Comparison of ENCODE assay signal across 24 cellular contexts in genomic region chr9:93017621-93018020, GRCh38. TPM values are rescaled to one million over a fixed set of nuclear protein-coding genes. Genes with fewer than 3 reads are reported as not detected.
DNase-seq lines count a peak whose midpoint lies in the region; ATAC-seq, FAIRE-seq and TF ChIP-seq lines count a peak whose summit lies in the region.
"Had no signal": no experiment of that assay in that cellular context is flagged by ENCODE, and none has a peak within 500 bp of the region (broad histone marks: within the 10 kb centered on the region; RNA-seq: fewer than 3 reads in every experiment).

No MANE protein-coding gene starts in this region.

- no peak for TF ChIP-seq POLR2A in GM12891 (IDR thresholded peaks at IDR 0.05; ENCODE audit: low read depth, low read length)

- CTCF ChIA-PET in activated naive CD4-positive, alpha-beta T cell treated with anti-CD3 and anti-CD28 coated beads for 36 hours (lab: Charles Lee) = interaction anchor here (1.0 to 1.4 kb wide), 3 partner anchors 14 to 91 kb away, joined by 4 to 6 read pairs (median 6); no protein-coding TSS in a partner anchor
- CTCF ChIA-PET in WTC11 (lab: Charles Lee) = interaction anchor here (1.4 to 1.6 kb wide), 2 partner anchors 14 to 91 kb away, joined by 4 to 7 read pairs; no protein-coding TSS in a partner anchor

- no peak overlapping the region for H3K4me3 Mint-ChIP-seq in activated naive CD4-positive, alpha-beta T cell treated with anti-CD3 and anti-CD28 coated beads for 36 hours
- H3K4me3 Mint-ChIP-seq in WTC11 (no peak overlapping the region), type B pancreatic cell (no peak overlapping the region)
- H3K4me3 Mint-ChIP-seq: endodermal cell, IgD-negative memory B cell had no signal

- POLR2A ChIA-PET in WTC11 (lab: Charles Lee) = no interaction called here

- H3K27ac Mint-ChIP-seq in activated naive CD4-positive, alpha-beta T cell treated with anti-CD3 and anti-CD28 coated beads for 36 hours = peak overlapping the region; percentile 44
- H3K27ac Mint-ChIP-seq in WTC11 = no peak overlapping the region
- H3K27ac Mint-ChIP-seq in type B pancreatic cell = no peak overlapping the region
- H3K27ac Mint-ChIP-seq: endodermal cell had no signal

- H3K9me3 Mint-ChIP-seq in activated naive CD4-positive, alpha-beta T cell treated with anti-CD3 and anti-CD28 coated beads for 36 hours = no peaks in the 10 kb centered on the region
- H3K9me3 Mint-ChIP-seq in WTC11 (no peaks in the 10 kb centered on the region), type B pancreatic cell (no peaks in the 10 kb centered on the region)
- H3K9me3 Mint-ChIP-seq: endodermal cell, IgD-negative memory B cell had no signal

- peaks cover 47% of the 10 kb centered on the region for H3K36me3 Mint-ChIP-seq in activated naive CD4-positive, alpha-beta T cell treated with anti-CD3 and anti-CD28 coated beads for 36 hours (ENCODE audit: low read depth)
- no peaks in the 10 kb centered on the region for H3K36me3 Mint-ChIP-seq in WTC11
- peaks cover 6% of the 10 kb centered on the region for H3K36me3 Mint-ChIP-seq in type B pancreatic cell

- TF ChIP-seq CTCF in WTC11 (IDR thresholded peaks at IDR 0.05) = no peak
- no peak for TF ChIP-seq CTCF in type B pancreatic cell (conservative IDR thresholded peaks at IDR 0.05)

- no peak for DNase-seq in activated naive CD4-positive, alpha-beta T cell treated with anti-CD3 and anti-CD28 coated beads for 36 hours
- no peak for DNase-seq in activated naive CD4-positive, alpha-beta T cell (lab: John Stamatoyannopoulos, UW)
- peak; percentile 7 for DNase-seq in WTC11 (ENCODE audit: low spot score)
- peak; percentile 29 for DNase-seq in left lobe of liver (ENCODE audit: low spot score)
- peak; percentile 44 for DNase-seq in type B pancreatic cell (ENCODE audit: extremely low spot score, unreplicated experiment)
- no peak for DNase-seq in GM12891 (ENCODE audit: insufficient read length, low spot score)
- DNase-seq: activated CD4-positive, alpha-beta T cell treated with anti-CD3 and anti-CD28 coated beads for 48 hours; activated gamma-delta T cell treated with Interleukin-2 at 50 U/mL for 16 hours; C1 segment of cervical spinal cord; endodermal cell; esophagus squamous epithelium; NCI-H1092 treated with DMSO at 0.1 percent for 48 hours; NCI-H1930; NCI-H2227 treated with DMSO at 0.1 percent for 48 hours; SJCRH30 had no signal

- ATAC-seq in WTC11 (no peak), left lobe of liver (no peak), HG02610 (IDR thresholded peaks at IDR 0.05; ENCODE audit: unreplicated experiment) (no peak)
- ATAC-seq: HCT116, mucosa of descending colon, psoas muscle had no signal

- FAIRE-seq in GM12891 (lab: Jason Lieb, UNC) = no peak
- FAIRE-seq: frontal cortex, RCC 7860, urothelium cell line had no signal

- intact Hi-C loops in activated naive CD4-positive, alpha-beta T cell treated with anti-CD3 and anti-CD28 coated beads for 36 hours (cut with micrococcal nuclease) = no loop called here

- H3K27me3 Mint-ChIP-seq in activated naive CD4-positive, alpha-beta T cell treated with anti-CD3 and anti-CD28 coated beads for 36 hours (ENCODE audit: low read depth) = no peaks in the 10 kb centered on the region
- H3K27me3 Mint-ChIP-seq in WTC11 (ENCODE audit: low read depth) (no peaks in the 10 kb centered on the region), type B pancreatic cell (no peaks in the 10 kb centered on the region)
- H3K27me3 Mint-ChIP-seq: IgD-negative memory B cell had no signal

- H3K4me1 Mint-ChIP-seq in activated naive CD4-positive, alpha-beta T cell treated with anti-CD3 and anti-CD28 coated beads for 36 hours (ENCODE audit: low read depth) = peaks cover 36% of the 10 kb centered on the region
- peaks cover 35% of the 10 kb centered on the region for H3K4me1 Mint-ChIP-seq in WTC11
- peaks cover 18% of the 10 kb centered on the region for H3K4me1 Mint-ChIP-seq in type B pancreatic cell (ENCODE audit: unreplicated experiment)
- H3K4me1 Mint-ChIP-seq: IgD-negative memory B cell had no signal

TF ChIP-seq in WTC11, 78 proteins besides CTCF, POLR2A, EP300 and RAD21 (continues in another document):
- TF ChIP-seq HMGXB4 (CRISPR knock-in tag; IDR thresholded peaks at IDR 0.05) (no peak), PREB (CRISPR knock-in tag; IDR thresholded peaks at IDR 0.05; ENCODE audit: borderline replicate concordance) (no peak)
- TF ChIP-seq, protein P1, sequence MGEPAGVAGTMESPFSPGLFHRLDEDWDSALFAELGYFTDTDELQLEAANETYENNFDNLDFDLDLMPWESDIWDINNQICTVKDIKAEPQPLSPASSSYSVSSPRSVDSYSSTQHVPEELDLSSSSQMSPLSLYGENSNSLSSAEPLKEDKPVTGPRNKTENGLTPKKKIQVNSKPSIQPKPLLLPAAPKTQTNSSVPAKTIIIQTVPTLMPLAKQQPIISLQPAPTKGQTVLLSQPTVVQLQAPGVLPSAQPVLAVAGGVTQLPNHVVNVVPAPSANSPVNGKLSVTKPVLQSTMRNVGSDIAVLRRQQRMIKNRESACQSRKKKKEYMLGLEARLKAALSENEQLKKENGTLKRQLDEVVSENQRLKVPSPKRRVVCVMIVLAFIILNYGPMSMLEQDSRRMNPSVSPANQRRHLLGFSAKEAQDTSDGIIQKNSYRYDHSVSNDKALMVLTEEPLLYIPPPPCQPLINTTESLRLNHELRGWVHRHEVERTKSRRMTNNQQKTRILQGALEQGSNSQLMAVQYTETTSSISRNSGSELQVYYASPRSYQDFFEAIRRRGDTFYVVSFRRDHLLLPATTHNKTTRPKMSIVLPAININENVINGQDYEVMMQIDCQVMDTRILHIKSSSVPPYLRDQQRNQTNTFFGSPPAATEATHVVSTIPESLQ (CRISPR knock-in tag; IDR thresholded peaks at IDR 0.05) = no peak

TF ChIP-seq in GM12891, 5 proteins besides CTCF, POLR2A, EP300 and RAD21:
- TF ChIP-seq POLR2AphosphoS5 (IDR thresholded peaks at IDR 0.05; ENCODE audit: low read depth, low read length) (no peak), POU2F2 (IDR thresholded peaks at IDR 0.05; ENCODE audit: low read depth, low read length) (no peak), SPI1 (IDR thresholded peaks at IDR 0.05; ENCODE audit: low read depth, low read length) (no peak)

RNA-seq across cellular contexts. Expression of gene SUSD3, which starts 40.9 kb away (rescaled TPM):
- 10 to 100 TPM; 62.7 to 68.3 TPM for total RNA-seq in activated naive CD4-positive, alpha-beta T cell treated with anti-CD3 and anti-CD28 coated beads for 36 hours
- 11.5 to 13.2 TPM (median 11.9 TPM) in 3 replicates for total RNA-seq in WTC11 (2021)
- total RNA-seq in left lobe of liver = 49.7 TPM
- total RNA-seq in type B pancreatic cell (ENCODE audit: low replicate concordance) = 1.5 and 3.8 TPM in 2 replicates
- polyA plus RNA-seq in GM12891 (2012; ENCODE audit: low read depth, missing spikeins) = 15.6 TPM
- total RNA-seq: cardiac muscle cell, SJCRH30 had no signal
- polyA plus RNA-seq: cardiac muscle cell had no signal

Comparison
In these comparisons a context has a peak if more than half of its experiments do, and no peak if none do; other contexts are left out.
1. DNase-seq: peak in WTC11 (single experiment), left lobe of liver (single experiment) and type B pancreatic cell (single experiment); none in activated naive CD4-positive, alpha-beta T cell treated with anti-CD3 and anti-CD28 coated beads for 36 hours (single experiment), activated naive CD4-positive, alpha-beta T cell (0 of 4) and GM12891 (single experiment).